In the genomic region with DNA sequence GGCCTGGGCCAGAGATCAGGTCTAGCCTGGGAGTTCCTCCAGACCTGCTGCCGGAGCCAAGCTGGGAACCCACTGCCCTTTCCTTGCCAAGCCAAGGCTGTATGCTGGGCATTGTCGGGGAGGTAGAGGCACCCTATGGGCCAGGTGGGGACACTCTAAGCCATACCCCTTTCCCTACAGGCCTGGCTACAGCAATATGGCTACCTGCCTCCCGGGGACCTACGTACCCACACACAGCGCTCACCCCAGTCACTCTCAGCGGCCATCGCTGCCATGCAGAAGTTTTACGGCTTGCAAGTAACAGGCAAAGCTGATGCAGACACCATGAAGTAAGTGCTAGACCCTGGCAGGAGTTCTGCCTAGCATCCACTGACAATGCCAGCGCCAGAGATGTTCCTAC, we compare ENCODE assay signal across 1 cellular context.
TF ChIP-seq lines count a peak whose summit lies in the region.

No MANE protein-coding gene starts in this region.

TF ChIP-seq in endothelial cell of umbilical vein, 7 proteins besides CTCF, POLR2A, EP300 and RAD21:
- TF ChIP-seq JUN (IDR thresholded peaks at IDR 0.05; ENCODE audit: borderline replicate concordance, insufficient read depth, insufficient read length, low read depth) (no peak), FOS (IDR thresholded peaks at IDR 0.05; ENCODE audit: borderline replicate concordance, insufficient read depth, low read length) (no peak), POLR2AphosphoS5 (IDR thresholded peaks at IDR 0.05; ENCODE audit: insufficient read depth, low read depth, low read length) (peak; percentile 17)
